Comparison of ENCODE assay signal across 1 cellular context in the genomic region with DNA sequence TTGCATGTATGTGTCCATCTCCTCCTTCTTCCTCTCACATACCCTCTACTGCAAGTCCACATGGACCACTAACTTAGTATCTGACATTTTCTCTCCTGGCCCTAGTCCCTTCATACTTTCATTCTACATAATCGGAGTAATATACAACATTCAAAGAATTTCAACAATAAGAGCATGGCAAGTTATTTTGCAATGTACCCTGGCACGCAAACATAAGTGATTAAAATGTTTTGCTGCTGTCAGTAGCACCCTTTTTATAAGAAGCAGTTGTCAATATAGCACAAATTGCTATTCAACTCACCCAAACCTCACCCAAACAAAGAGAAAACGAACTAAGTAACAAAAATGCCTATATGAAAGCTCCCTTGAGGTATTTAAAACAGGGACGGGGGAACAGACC.
TF ChIP-seq lines count a peak whose summit lies in the region.

No MANE protein-coding gene starts in this region.

TF ChIP-seq in H1, 55 proteins besides CTCF, POLR2A, EP300 and RAD21 (continued from another document):
- no peak for TF ChIP-seq RBBP5 (IDR thresholded peaks at IDR 0.05; ENCODE audit: borderline replicate concordance, low read depth, low read length)
- no peak for TF ChIP-seq TAF1 (IDR thresholded peaks at IDR 0.05; ENCODE audit: low read depth, low read length)
- no peak for TF ChIP-seq GABPA (IDR thresholded peaks at IDR 0.05; ENCODE audit: borderline replicate concordance, insufficient read depth, low read length)
- no peak for TF ChIP-seq SP2 (IDR thresholded peaks at IDR 0.05; ENCODE audit: low read length)
- TF ChIP-seq YY1 (IDR thresholded peaks at IDR 0.05; ENCODE audit: low read depth, low read length): no peak
- TF ChIP-seq EGR1 (IDR thresholded peaks at IDR 0.05; ENCODE audit: borderline replicate concordance, low read depth, low read length): no peak
- no peak for TF ChIP-seq TAF7 (optimal IDR thresholded peaks at IDR 0.05; ENCODE audit: borderline replicate concordance, low read depth, low read length)
- TF ChIP-seq CBX5 (IDR thresholded peaks at IDR 0.05; ENCODE audit: low read depth, low read length): no peak
- no peak for TF ChIP-seq BACH1 (IDR thresholded peaks at IDR 0.05; ENCODE audit: low read length)
